8 cellular contexts compared by ENCODE assay signal in genomic region chr15:101126618-101127502, GRCh38.
DNase-seq lines count a peak whose midpoint lies in the region; ATAC-seq, FAIRE-seq and TF ChIP-seq lines count a peak whose summit lies in the region.

No MANE protein-coding gene starts in this region.

- CTCF ChIA-PET in HepG2 (lab: Yijun Ruan, JAX; ENCODE audit: low intra/inter-chr PET ratio, low total read pairs): no interaction called here

- ATAC-seq in GM18517 (IDR thresholded peaks at IDR 0.05; ENCODE audit: unreplicated experiment) (peak; percentile 54), GM21825 (IDR thresholded peaks at IDR 0.05; ENCODE audit: unreplicated experiment) (peak; percentile 24), HepG2 (peak; percentile 49)

- TF ChIP-seq RAD21 in HepG2 (CRISPR knock-in tag; IDR thresholded peaks at IDR 0.05): no peak

- peaks cover 57% of the 10 kb centered on the region for H3K4me1 Mint-ChIP-seq in activated naive CD8-positive, alpha-beta T cell treated with anti-CD3 and anti-CD28 coated beads for 36 hours

- peaks cover 19% of the 10 kb centered on the region for H3K9me3 Mint-ChIP-seq in activated naive CD8-positive, alpha-beta T cell treated with anti-CD3 and anti-CD28 coated beads for 36 hours

- no peak for TF ChIP-seq POLR2A in HepG2 (IDR thresholded peaks at IDR 0.05; ENCODE audit: insufficient read depth in 1 of 2, low read depth in 2 of 2, low read length in 2 of 2)
- no peak for TF ChIP-seq POLR2A in testis (IDR thresholded peaks at IDR 0.05)

- TF ChIP-seq CTCF in HepG2 (CRISPR knock-in tag; IDR thresholded peaks at IDR 0.05) (no peak), testis (IDR thresholded peaks at IDR 0.05) (no peak)

- H3K79me2 ChIP-seq in HepG2 (ENCODE audit: insufficient read depth, low read length): no peaks in the 10 kb centered on the region

- no peak overlapping the region for H3K9ac ChIP-seq in HepG2 (ENCODE audit: insufficient read depth, low read depth, low read length)

- H3K36me3 ChIP-seq in HepG2 (replicated peaks in 1 of 2; ENCODE audit: control insufficient read depth in 1 of 2, insufficient read depth in 2 of 2, low read length in 2 of 2): no peaks in the 10 kb centered on the region
- H3K36me3 ChIP-seq in testis (ENCODE audit: low read depth, missing control alignments): no peaks in the 10 kb centered on the region

- intact Hi-C loops in HepG2 (cut with micrococcal nuclease; ENCODE audit: unreplicated experiment) (loop anchor here (5.0 to 10.0 kb wide), 2 partner anchors 35 to 128 kb away; partner anchors contain the start of gene CHSY1), testis (cut with DNase I; ENCODE audit: low total_unique reads) (no loop called here)

- no peaks in the 10 kb centered on the region for H3K9me3 ChIP-seq in HepG2 (ENCODE audit: low read length)
- H3K9me3 ChIP-seq in testis: no peaks in the 10 kb centered on the region

- in situ Hi-C loops in HepG2 (cut with HindIII; ENCODE audit: extremely low pct_ligation_motif_present, low pct_unique_long_range_greater_than_20kb): loop anchor here (5.0 kb wide), 1 partner anchor 35 kb away; no protein-coding TSS in a partner anchor

- H3K4me2 ChIP-seq in HepG2 (ENCODE audit: low read depth, low read length): peak overlapping the region; percentile 57

- WGBS in HepG2 (ENCODE audit: low lambda C conversion rate): 10% methylated on average over 8 of the region's 11 CpGs
- WGBS in testis, 2 donors: 71 to 75% methylated on average over 10 to 11 of the region's 11 CpGs

- POLR2A ChIA-PET in HepG2 (lab: Yijun Ruan, JAX): no interaction called here

- peaks cover 49% of the 10 kb centered on the region for H3K4me1 ChIP-seq in HepG2 (ENCODE audit: insufficient read depth, low read length)
- H3K4me1 ChIP-seq in testis: peaks cover 19% of the 10 kb centered on the region

- H2AFZ ChIP-seq in HepG2 (ENCODE audit: low read length): no peak overlapping the region

- H3K27ac Mint-ChIP-seq in activated naive CD8-positive, alpha-beta T cell treated with anti-CD3 and anti-CD28 coated beads for 36 hours: peak overlapping the region; percentile 99

- H3K27me3 Mint-ChIP-seq in activated naive CD8-positive, alpha-beta T cell treated with anti-CD3 and anti-CD28 coated beads for 36 hours: no peaks in the 10 kb centered on the region

- TF ChIP-seq EP300 in HepG2 (IDR thresholded peaks at IDR 0.05; ENCODE audit: low read depth in 2 of 2, low read length in 2 of 2): no peak
- TF ChIP-seq EP300 in HepG2 (CRISPR knock-in tag; IDR thresholded peaks at IDR 0.05; ENCODE audit: borderline replicate concordance): no peak

- peak overlapping the region; percentile 73 for H3K4me3 Mint-ChIP-seq in activated naive CD8-positive, alpha-beta T cell treated with anti-CD3 and anti-CD28 coated beads for 36 hours

- H3K4me3 ChIP-seq in HepG2 (replicated peaks in 1 of 3; ENCODE audit: insufficient read depth in 1 of 3, low read depth in 2 of 3, low read length in 3 of 3) (no peak overlapping the region; a peak in 1 of 6 replicates), testis (no peak overlapping the region)

- DNase-seq in LHCN-M2 (ENCODE audit: low read depth) (peak; percentile 58), HepG2 (ENCODE audit: low spot score) (no peak), testis (no peak), NCI-H2081 treated with DMSO at 0.1 percent for 48 hours (lab: John Stamatoyannopoulos, UW) (no peak)
- peak; percentile 26 for DNase-seq in activated naive CD8-positive, alpha-beta T cell treated with anti-CD3 and anti-CD28 coated beads for 36 hours
- DNase-seq in activated CD4-positive, CD25-positive, alpha-beta regulatory T cell (lab: John Stamatoyannopoulos, UW): no peak

- H3K36me3 Mint-ChIP-seq in activated naive CD8-positive, alpha-beta T cell treated with anti-CD3 and anti-CD28 coated beads for 36 hours: peaks cover 16% of the 10 kb centered on the region

- H4K20me1 ChIP-seq in HepG2 (ENCODE audit: insufficient read depth, low read length): no peaks in the 10 kb centered on the region

- no peak for FAIRE-seq in HepG2 (lab: Jason Lieb, UNC)

- no TSS peak for BruUV-seq in HepG2 (replicated peaks; lab: Mats Ljungman, UMichigan)

- H3K27ac ChIP-seq in HepG2 (ENCODE audit: extremely low read length, insufficient read depth, low read length): no peak overlapping the region
- H3K27ac ChIP-seq in testis: peak overlapping the region; percentile 81 to 84

- H3K27me3 ChIP-seq in HepG2 (ENCODE audit: control insufficient read depth in 1 of 2, insufficient read depth in 2 of 2, low read length in 2 of 2) (peaks cover 4 to 40% of the 10 kb centered on the region in 2 experiments; a peak in 3 of 5 replicates), testis (no peaks in the 10 kb centered on the region)

TF ChIP-seq in HepG2, 621 proteins besides CTCF, POLR2A, EP300 and RAD21 (continues in another document):
- no peak for TF ChIP-seq HOXA5 (CRISPR knock-in tag; IDR thresholded peaks at IDR 0.05)
- TF ChIP-seq KIAA2018 (CRISPR knock-in tag; IDR thresholded peaks at IDR 0.05; ENCODE audit: borderline replicate concordance): no peak
- peak; percentile 24; the same call in 1 of the 2 replicates for TF ChIP-seq ZNF768 (CRISPR knock-in tag; IDR thresholded peaks at IDR 0.05)

Comparison
In these comparisons a context has a peak if more than half of its experiments do, and no peak if none do; other contexts are left out.
1. DNase-seq: peak in LHCN-M2 (single experiment) and activated naive CD8-positive, alpha-beta T cell treated with anti-CD3 and anti-CD28 coated beads for 36 hours (single experiment); none in HepG2 (single experiment), testis (single experiment), NCI-H2081 treated with DMSO at 0.1 percent for 48 hours (single experiment) and activated CD4-positive, CD25-positive, alpha-beta regulatory T cell (0 of 4).
2. Peak in every context shown above with its lines, with median percentiles within 50 percentile points of each other: ATAC-seq.